ENCODE assay signal across 8 cellular contexts in genomic region chr4:118591339-118592046, GRCh38.
DNase-seq lines count a peak whose midpoint lies in the region; ATAC-seq lines count a peak whose summit lies in the region.
"Not testable (repeated sequence)": the region's sequence is repeated elsewhere in the genome, so short reads cannot be mapped to it uniquely, and the experiment has no call there.

No MANE protein-coding gene starts in this region.

- DNase-seq in DMS79 (lab: John Stamatoyannopoulos, UW) (peak; percentile 64), RPMI8226 (peak; percentile 91), fibroblast of gingiva (ENCODE audit: low read depth) (peak; percentile 97), myocyte (ENCODE audit: low read depth) (peak; percentile 95)
- peak; percentile 96 for DNase-seq in activated T-helper 2 cell treated with anti-CD3 and anti-CD28 coated beads, Interferon-gamma antibody, Interleukin-2, Interleukin-4, amounts not matched to agents 10 μg/mL and 5 μg/mL and 100 μg/mL, durations not matched to agents 14 hours and 24 hours and 36 hours (ENCODE audit: low spot score)
- peak; percentile 93 to 97 for DNase-seq in stimulated activated CD8-positive, alpha-beta memory T cell treated with anti-CD3 and anti-CD28 coated beads, Interleukin-7, amount 100 ng/mL, for 1 hour (ENCODE audit: low read depth in 2 of 2)

- H3K27ac Mint-ChIP-seq in IgD-negative memory B cell = peak overlapping the region; percentile 99 to 100 (median 100)
- H3K27ac Mint-ChIP-seq in activated T-helper 2 cell treated with anti-CD3 and anti-CD28 coated beads, Interferon-gamma antibody, Interleukin-2, Interleukin-4, amounts not matched to agents 10 μg/mL and 5 μg/mL and 100 μg/mL, durations not matched to agents 14 hours and 24 hours and 36 hours = peak overlapping the region; percentile 96

- peaks cover 7 to 14% (median 8%) of the 10 kb centered on the region in 3 donors for H3K4me1 Mint-ChIP-seq in IgD-negative memory B cell
- H3K4me1 Mint-ChIP-seq in activated T-helper 2 cell treated with anti-CD3 and anti-CD28 coated beads, Interferon-gamma antibody, Interleukin-2, Interleukin-4, amounts not matched to agents 10 μg/mL and 5 μg/mL and 100 μg/mL, durations not matched to agents 14 hours and 24 hours and 36 hours (ENCODE audit: low read depth) = not testable (repeated sequence)

- ATAC-seq in GM21717 (IDR thresholded peaks at IDR 0.05; ENCODE audit: unreplicated experiment) = peak; percentile 97

- intact Hi-C loops in activated T-helper 2 cell treated with anti-CD3 and anti-CD28 coated beads, Interferon-gamma antibody, Interleukin-2, Interleukin-4, amounts not matched to agents 10 μg/mL and 5 μg/mL and 100 μg/mL, durations not matched to agents 14 hours and 24 hours and 36 hours (cut with micrococcal nuclease) = loop anchor here (1.0 to 10.0 kb wide), 3 partner anchors 94 to 709 kb away; partner anchors contain the start of gene METTL14

- not testable (repeated sequence) for H3K27me3 Mint-ChIP-seq in IgD-negative memory B cell; activated T-helper 2 cell treated with anti-CD3 and anti-CD28 coated beads, Interferon-gamma antibody, Interleukin-2, Interleukin-4, amounts not matched to agents 10 μg/mL and 5 μg/mL and 100 μg/mL, durations not matched to agents 14 hours and 24 hours and 36 hours (ENCODE audit: low read depth)

- peak overlapping the region; percentile 93 to 99 (median 98) for H3K4me3 Mint-ChIP-seq in IgD-negative memory B cell
- H3K4me3 Mint-ChIP-seq in activated T-helper 2 cell treated with anti-CD3 and anti-CD28 coated beads, Interferon-gamma antibody, Interleukin-2, Interleukin-4, amounts not matched to agents 10 μg/mL and 5 μg/mL and 100 μg/mL, durations not matched to agents 14 hours and 24 hours and 36 hours (ENCODE audit: low read depth) = peak overlapping the region; percentile 96

- not testable (repeated sequence) for H3K36me3 Mint-ChIP-seq in IgD-negative memory B cell; activated T-helper 2 cell treated with anti-CD3 and anti-CD28 coated beads, Interferon-gamma antibody, Interleukin-2, Interleukin-4, amounts not matched to agents 10 μg/mL and 5 μg/mL and 100 μg/mL, durations not matched to agents 14 hours and 24 hours and 36 hours (ENCODE audit: low read depth)

- not testable (repeated sequence) for H3K9me3 Mint-ChIP-seq in IgD-negative memory B cell; activated T-helper 2 cell treated with anti-CD3 and anti-CD28 coated beads, Interferon-gamma antibody, Interleukin-2, Interleukin-4, amounts not matched to agents 10 μg/mL and 5 μg/mL and 100 μg/mL, durations not matched to agents 14 hours and 24 hours and 36 hours

Comparison
In these comparisons a context has a peak if more than half of its experiments do, and no peak if none do; other contexts are left out.
1. Peak in every context shown above with its lines: DNase-seq and ATAC-seq.